8 cellular contexts compared by ENCODE assay signal in genomic region chr11:65421204-65422103, GRCh38. TPM values are rescaled to one million over a fixed set of nuclear protein-coding genes. Genes with fewer than 3 reads are reported as not detected.
A peak's percentile ranks its signal among the peaks of the same experiment; 100 is the strongest.
DNase-seq lines count a peak whose midpoint lies in the region; ATAC-seq and TF ChIP-seq lines count a peak whose summit lies in the region.

No MANE protein-coding gene starts in this region.

- peak overlapping the region; percentile 92 for H3K4me3 Mint-ChIP-seq in neural crest cell
- H3K4me3 Mint-ChIP-seq in stimulated activated naive CD8-positive, alpha-beta T cell treated with anti-CD3 and anti-CD28 coated beads, Interleukin-15, amount 100 ng/mL, for 72 hours: peak overlapping the region; percentile 90 to 97

- H3K27ac Mint-ChIP-seq in neural crest cell (ENCODE audit: unreplicated experiment): peak overlapping the region; percentile 83
- H3K27ac Mint-ChIP-seq in stimulated activated naive CD8-positive, alpha-beta T cell treated with anti-CD3 and anti-CD28 coated beads, Interleukin-15, amount 100 ng/mL, for 72 hours: peak overlapping the region; percentile 99 to 100

- peaks cover 90% of the 10 kb centered on the region for H3K4me1 Mint-ChIP-seq in neural crest cell
- peaks cover 77% of the 10 kb centered on the region for H3K4me1 Mint-ChIP-seq in stimulated activated naive CD8-positive, alpha-beta T cell treated with anti-CD3 and anti-CD28 coated beads, Interleukin-15, amount 100 ng/mL, for 72 hours

- peaks cover 22% of the 10 kb centered on the region for H3K27me3 Mint-ChIP-seq in neural crest cell (ENCODE audit: low read depth)
- peaks cover 7% of the 10 kb centered on the region for H3K27me3 Mint-ChIP-seq in stimulated activated naive CD8-positive, alpha-beta T cell treated with anti-CD3 and anti-CD28 coated beads, Interleukin-15, amount 100 ng/mL, for 72 hours

- peak; percentile 39 for ATAC-seq in stimulated activated naive CD8-positive, alpha-beta T cell treated with anti-CD3 and anti-CD28 coated beads, Interleukin-15, amount 100 ng/mL, for 72 hours

- TF ChIP-seq CTCF in neural crest cell (conservative IDR thresholded peaks at IDR 0.05) (no peak), GM10248 (IDR thresholded peaks at IDR 0.05; ENCODE audit: control extremely low read depth, extremely low read depth, low read depth, missing control alignments) (no peak)

- POLR2A ChIA-PET in GM10248 (lab: Yijun Ruan, JAX): interaction anchor here (1.4 to 14.7 kb wide), 4 partner anchors 14 to 151 kb away, joined by 6 to 620 read pairs (median 18); partner anchors contain the start of genes FAM89B and MALAT1

- no peaks in the 10 kb centered on the region for H3K9me3 Mint-ChIP-seq in neural crest cell
- H3K9me3 Mint-ChIP-seq in stimulated activated naive CD8-positive, alpha-beta T cell treated with anti-CD3 and anti-CD28 coated beads, Interleukin-15, amount 100 ng/mL, for 72 hours: peaks cover 0 to 10% of the 10 kb centered on the region in 2 donors

- DNase-seq in DMS53 treated with DMSO at 0.1 percent for 48 hours (lab: John Stamatoyannopoulos, UW; ENCODE audit: unreplicated experiment): peak; percentile 93
- DNase-seq in Kasumi-1 (lab: John Stamatoyannopoulos, UW): peak; percentile 70 to 73
- peak; percentile 88 for DNase-seq in SHP77 treated with DMSO at 0.1 percent for 48 hours (lab: John Stamatoyannopoulos, UW)
- DNase-seq in activated gamma-delta T cell (lab: John Stamatoyannopoulos, UW): peak; percentile 42
- peak; percentile 100 for DNase-seq in fibroblast of the conjunctiva (ENCODE audit: low read depth)
- DNase-seq in neural crest cell (ENCODE audit: low read depth, low spot score): no peak
- DNase-seq in stimulated activated naive CD8-positive, alpha-beta T cell treated with anti-CD3 and anti-CD28 coated beads, Interleukin-15, amount 100 ng/mL, for 72 hours: peak; percentile 90 to 94
- no peak for DNase-seq in GM10248 (ENCODE audit: extremely low spot score)

- no peaks in the 10 kb centered on the region for H3K36me3 Mint-ChIP-seq in neural crest cell (ENCODE audit: low read depth)

- CTCF ChIA-PET in GM10248 (lab: Yijun Ruan, JAX): interaction anchor here (1.3 to 7.4 kb wide), 6 partner anchors 17 to 87 kb away, joined by 3 to 85 read pairs (median 10); no protein-coding TSS in a partner anchor

RNA-seq across cellular contexts. Expression of gene NEAT1, which starts 1.1 kb away (rescaled TPM):
- total RNA-seq in neural crest cell: 29.8 and 37.2 TPM in 2 replicates

RNA-seq across cellular contexts. Expression of gene FRMD8, which starts 35.0 kb away (rescaled TPM):
- total RNA-seq in neural crest cell: 25.6 and 29.0 TPM in 2 replicates

RNA-seq across cellular contexts. Expression of gene SLC25A45, which starts 39.0 kb away (rescaled TPM):
- total RNA-seq in neural crest cell: 1.5 and 1.8 TPM in 2 replicates

Comparison
In these comparisons a context has a peak if more than half of its experiments do, and no peak if none do; other contexts are left out.
1. DNase-seq: peak in DMS53 treated with DMSO at 0.1 percent for 48 hours (single experiment), Kasumi-1 (2 of 2), SHP77 treated with DMSO at 0.1 percent for 48 hours (single experiment), activated gamma-delta T cell (single experiment), fibroblast of the conjunctiva (single experiment) and stimulated activated naive CD8-positive, alpha-beta T cell treated with anti-CD3 and anti-CD28 coated beads, Interleukin-15, amount 100 ng/mL, for 72 hours (2 of 2); none in neural crest cell (single experiment) and GM10248 (single experiment).